Comparison of ENCODE assay signal across 6 cellular contexts in genomic region chr2:85714421-85714820, GRCh38. TPM values are rescaled to one million over a fixed set of nuclear protein-coding genes. Genes with fewer than 3 reads are reported as not detected.
"Had no signal": no experiment of that assay in that cellular context is flagged by ENCODE, and none has a peak within 500 bp of the region (broad histone marks: within the 10 kb centered on the region; RNA-seq: fewer than 3 reads in every experiment).

No MANE protein-coding gene starts in this region.

RNA-seq across cellular contexts. Expression of gene GNLY, which starts 20.3 kb away (rescaled TPM):
- total RNA-seq: NCI-H460, RPMI7951 had no signal

RNA-seq across cellular contexts. Expression of gene ATOH8, which starts 39.4 kb away (rescaled TPM):
- total RNA-seq: activated B cell treated with CpG ODN at 0.5 μM for 24 hours; activated CD4-positive, alpha-beta memory T cell treated with anti-CD3 and anti-CD28 coated beads for 36 hours had no signal
- polyA plus RNA-seq: IgD-negative memory B cell had no signal

RNA-seq across cellular contexts. Expression of gene SFTPB, which starts 46.4 kb away (rescaled TPM):
- total RNA-seq: activated B cell treated with CpG ODN at 0.5 μM for 24 hours; activated CD4-positive, alpha-beta memory T cell treated with anti-CD3 and anti-CD28 coated beads for 36 hours; activated CD4-positive, alpha-beta T cell treated with anti-CD3 and anti-CD28 coated beads, Interleukin-2, amount 10 ng/mL, durations not matched to agents 24 days and 14 days; NCI-H460; RPMI7951 had no signal
- polyA plus RNA-seq: IgD-negative memory B cell had no signal
